ENCODE assay signal across 12 cellular contexts in genomic region chr21:34200288-34200905, GRCh38.
DNase-seq lines count a peak whose midpoint lies in the region; ATAC-seq, FAIRE-seq and TF ChIP-seq lines count a peak whose summit lies in the region.
"Had no signal": no experiment of that assay in that cellular context is flagged by ENCODE, and none has a peak within 500 bp of the region (broad histone marks: within the 10 kb centered on the region; RNA-seq: fewer than 3 reads in every experiment).

No MANE protein-coding gene starts in this region.

- H3K79me1 ChIP-seq in mesendoderm (ENCODE audit: low read length): no peaks in the 10 kb centered on the region

- TF ChIP-seq POLR2A in HepG2 (IDR thresholded peaks at IDR 0.05; ENCODE audit: insufficient read depth in 1 of 2, low read depth in 2 of 2, low read length in 2 of 2) (no peak), upper lobe of left lung (IDR thresholded peaks at IDR 0.05) (no peak)

- peak overlapping the region; percentile 84 for H3K27ac Mint-ChIP-seq in activated T-helper 1 cell treated with anti-CD3 and anti-CD28 coated beads, Interleukin-12 subunit alpha, Interleukin-12 subunit beta, Interleukin-2, Interleukin-4 antibody, amounts not matched to agents 30 ng/mL and 10 ng/mL and 1 ng/mL, durations not matched to agents 14 hours and 24 hours and 36 hours

- H3K18ac ChIP-seq in mesendoderm (ENCODE audit: low read length): no peak overlapping the region

- in situ Hi-C loops in HepG2 (cut with HindIII; ENCODE audit: extremely low pct_ligation_motif_present, low pct_unique_long_range_greater_than_20kb): loop anchor here (5.0 to 10.0 kb wide), 2 partner anchors 126 to 278 kb away; partner anchors contain the start of genes MRPS6 and SLC5A3

- DNase-seq in HepG2 (ENCODE audit: low spot score) (no peak), mesendoderm (no peak), upper lobe of left lung (no peak), occipital lobe (lab: John Stamatoyannopoulos, UW) (no peak), NCI-H345 (lab: John Stamatoyannopoulos, UW) (no peak), NCI-H187 (lab: John Stamatoyannopoulos, UW) (no peak)
- DNase-seq in activated T-helper 1 cell treated with anti-CD3 and anti-CD28 coated beads, Interleukin-12 subunit alpha, Interleukin-12 subunit beta, Interleukin-2, Interleukin-4 antibody, amounts not matched to agents 30 ng/mL and 10 ng/mL and 1 ng/mL, durations not matched to agents 14 hours and 24 hours and 36 hours (ENCODE audit: low spot score): no peak
- DNase-seq: COR-L47, dermis blood vessel endothelial cell, NCI-H2081, right cardiac atrium had no signal

- no peak overlapping the region for H2BK120ac ChIP-seq in mesendoderm (ENCODE audit: low read depth, low read length)

- no peaks in the 10 kb centered on the region for H4K20me1 ChIP-seq in HepG2 (ENCODE audit: insufficient read depth, low read length)

- H2BK15ac ChIP-seq in mesendoderm (replicated peaks; ENCODE audit: low read depth): peak overlapping the region; percentile 46

- H3K4me2 ChIP-seq in HepG2 (ENCODE audit: low read depth, low read length): no peak overlapping the region
- no peak overlapping the region for H3K4me2 ChIP-seq in mesendoderm (ENCODE audit: low read length)

- H3K79me2 ChIP-seq in HepG2 (ENCODE audit: insufficient read depth, low read length) (no peaks in the 10 kb centered on the region), mesendoderm (ENCODE audit: control insufficient read depth, insufficient read depth, low read length) (no peaks in the 10 kb centered on the region)

- no peak overlapping the region for H3K56ac ChIP-seq in mesendoderm (ENCODE audit: low read length)

- no peak overlapping the region for H4K5ac ChIP-seq in mesendoderm (ENCODE audit: low read length)

- H3K36me3 ChIP-seq in liver (ENCODE audit: control insufficient read depth in 4 of 4, insufficient read depth in 3 of 4, low read depth in 1 of 4, low read length in 3 of 4) (no peaks in the 10 kb centered on the region), HepG2 (replicated peaks in 1 of 2; ENCODE audit: control insufficient read depth in 1 of 2, insufficient read depth in 2 of 2, low read length in 2 of 2) (no peaks in the 10 kb centered on the region), mesendoderm (ENCODE audit: control insufficient read depth, insufficient read depth, low read length) (no peaks in the 10 kb centered on the region), upper lobe of left lung (no peaks in the 10 kb centered on the region)

- no peak for FAIRE-seq in HepG2 (lab: Jason Lieb, UNC)

- no peak for TF ChIP-seq EP300 in HepG2 (IDR thresholded peaks at IDR 0.05; ENCODE audit: low read depth in 2 of 2, low read length in 2 of 2)
- TF ChIP-seq EP300 in HepG2 (CRISPR knock-in tag; IDR thresholded peaks at IDR 0.05; ENCODE audit: borderline replicate concordance): no peak
- TF ChIP-seq EP300 in upper lobe of left lung (IDR thresholded peaks at IDR 0.05): peak in 1 of 4 donors; percentile 63

- BruUV-seq in HepG2 (replicated peaks; lab: Mats Ljungman, UMichigan): no TSS peak

- no peak overlapping the region for H4K8ac ChIP-seq in mesendoderm (ENCODE audit: low read depth, low read length)

- H3K23ac ChIP-seq in mesendoderm (ENCODE audit: low read length): no peak overlapping the region

- no peak overlapping the region for H2BK5ac ChIP-seq in mesendoderm (ENCODE audit: low read length)

- 78% methylated on average over 7 of the region's 7 CpGs for WGBS in liver
- WGBS in HepG2 (ENCODE audit: low lambda C conversion rate): 84% methylated on average over 7 of the region's 7 CpGs
- WGBS in mesendoderm (ENCODE audit: extremely low coverage, insufficient coverage, low lambda C conversion rate): no CpG with 5 or more reads among the region's 7 CpGs
- WGBS in upper lobe of left lung, 2 donors: 57 to 75% methylated on average over 7 of the region's 7 CpGs

- ATAC-seq in HepG2 (no peak), upper lobe of left lung (ENCODE audit: low FRiP score in 2 of 2) (peak in 1 of 2 donors; percentile 30)
- ATAC-seq: right cardiac atrium had no signal

- no peaks in the 10 kb centered on the region for H3K9me3 ChIP-seq in liver (ENCODE audit: control insufficient read depth in 4 of 4, low read length in 3 of 4)
- no peaks in the 10 kb centered on the region for H3K9me3 ChIP-seq in HepG2 (ENCODE audit: low read length)
- H3K9me3 ChIP-seq in upper lobe of left lung: no peaks in the 10 kb centered on the region

- H2AK5ac ChIP-seq in mesendoderm (ENCODE audit: low read length): no peak overlapping the region

- H3K9ac ChIP-seq in liver (ENCODE audit: low read depth in 1 of 2, low read length in 2 of 2): no peak overlapping the region
- no peak overlapping the region for H3K9ac ChIP-seq in HepG2 (ENCODE audit: insufficient read depth, low read depth, low read length)
- H3K9ac ChIP-seq in mesendoderm (ENCODE audit: low read length): no peak overlapping the region

- H3K27ac ChIP-seq in liver (ENCODE audit: low read depth in 1 of 2, low read length in 2 of 2) (peak overlapping the region in 1 of 2 donors; percentile 69), HepG2 (ENCODE audit: extremely low read length, insufficient read depth, low read length) (no peak overlapping the region), mesendoderm (ENCODE audit: low read depth, low read length) (no peak overlapping the region), upper lobe of left lung (peak overlapping the region; percentile 37 to 87 (median 56))

- H3K27me3 ChIP-seq in liver (ENCODE audit: control insufficient read depth in 4 of 4, insufficient read depth in 4 of 4, low read length in 3 of 4): no peaks in the 10 kb centered on the region
- no peaks in the 10 kb centered on the region for H3K27me3 ChIP-seq in HepG2 (ENCODE audit: control insufficient read depth in 1 of 2, insufficient read depth in 2 of 2, low read length in 2 of 2)
- H3K27me3 ChIP-seq in mesendoderm (ENCODE audit: insufficient read depth, low read length, poor library complexity): no peaks in the 10 kb centered on the region
- no peaks in the 10 kb centered on the region for H3K27me3 ChIP-seq in upper lobe of left lung

- no peak for TF ChIP-seq CTCF in liver (IDR thresholded peaks at IDR 0.05; ENCODE audit: low read depth, low read length, missing input control)
- no peak for TF ChIP-seq CTCF in HepG2 (CRISPR knock-in tag; IDR thresholded peaks at IDR 0.05)
- no peak for TF ChIP-seq CTCF in upper lobe of left lung (IDR thresholded peaks at IDR 0.05)

- no peaks in the 10 kb centered on the region for H3K27me3 Mint-ChIP-seq in activated T-helper 1 cell treated with anti-CD3 and anti-CD28 coated beads, Interleukin-12 subunit alpha, Interleukin-12 subunit beta, Interleukin-2, Interleukin-4 antibody, amounts not matched to agents 30 ng/mL and 10 ng/mL and 1 ng/mL, durations not matched to agents 14 hours and 24 hours and 36 hours (ENCODE audit: insufficient read depth)

- no peak overlapping the region for H3K4ac ChIP-seq in mesendoderm (ENCODE audit: low read depth, low read length)

- CTCF ChIA-PET in HepG2 (lab: Yijun Ruan, JAX; ENCODE audit: low intra/inter-chr PET ratio, low total read pairs): no interaction called here

- peaks cover 1 to 16% (median 10%) of the 10 kb centered on the region in 4 donors for H3K4me1 ChIP-seq in liver (ENCODE audit: control insufficient read depth in 4 of 4, insufficient read depth in 4 of 4, low read length in 3 of 4)
- H3K4me1 ChIP-seq in HepG2 (ENCODE audit: insufficient read depth, low read length): peaks cover 52% of the 10 kb centered on the region
- peaks cover 4% of the 10 kb centered on the region for H3K4me1 ChIP-seq in mesendoderm (ENCODE audit: control insufficient read depth, low read depth, low read length)
- peaks cover 20 to 43% (median 28%) of the 10 kb centered on the region in 4 donors for H3K4me1 ChIP-seq in upper lobe of left lung

- peaks cover 5% of the 10 kb centered on the region for H3K36me3 Mint-ChIP-seq in activated T-helper 1 cell treated with anti-CD3 and anti-CD28 coated beads, Interleukin-12 subunit alpha, Interleukin-12 subunit beta, Interleukin-2, Interleukin-4 antibody, amounts not matched to agents 30 ng/mL and 10 ng/mL and 1 ng/mL, durations not matched to agents 14 hours and 24 hours and 36 hours (ENCODE audit: low read depth)

- H3K4me3 Mint-ChIP-seq in activated T-helper 1 cell treated with anti-CD3 and anti-CD28 coated beads, Interleukin-12 subunit alpha, Interleukin-12 subunit beta, Interleukin-2, Interleukin-4 antibody, amounts not matched to agents 30 ng/mL and 10 ng/mL and 1 ng/mL, durations not matched to agents 14 hours and 24 hours and 36 hours: peak overlapping the region; percentile 77

- no peak for TF ChIP-seq RAD21 in liver (IDR thresholded peaks at IDR 0.05)
- TF ChIP-seq RAD21 in HepG2 (CRISPR knock-in tag; IDR thresholded peaks at IDR 0.05): no peak

- H3K9me3 Mint-ChIP-seq in activated T-helper 1 cell treated with anti-CD3 and anti-CD28 coated beads, Interleukin-12 subunit alpha, Interleukin-12 subunit beta, Interleukin-2, Interleukin-4 antibody, amounts not matched to agents 30 ng/mL and 10 ng/mL and 1 ng/mL, durations not matched to agents 14 hours and 24 hours and 36 hours: no peaks in the 10 kb centered on the region

- POLR2A ChIA-PET in HepG2 (lab: Yijun Ruan, JAX): no interaction called here

- H3K4me3 ChIP-seq in liver (ENCODE audit: low read depth in 1 of 3, low read length in 3 of 3) (no peak overlapping the region), HepG2 (replicated peaks in 1 of 3; ENCODE audit: insufficient read depth in 1 of 3, low read depth in 2 of 3, low read length in 3 of 3) (no peak overlapping the region), mesendoderm (ENCODE audit: low read length) (no peak overlapping the region), upper lobe of left lung (no peak overlapping the region)

- H2AFZ ChIP-seq in HepG2 (ENCODE audit: low read length): no peak overlapping the region

- peaks cover 68% of the 10 kb centered on the region for H3K4me1 Mint-ChIP-seq in activated T-helper 1 cell treated with anti-CD3 and anti-CD28 coated beads, Interleukin-12 subunit alpha, Interleukin-12 subunit beta, Interleukin-2, Interleukin-4 antibody, amounts not matched to agents 30 ng/mL and 10 ng/mL and 1 ng/mL, durations not matched to agents 14 hours and 24 hours and 36 hours (ENCODE audit: low read depth)

- intact Hi-C loops in HepG2 (cut with micrococcal nuclease; ENCODE audit: unreplicated experiment): loop anchor here (2.0 to 10.0 kb wide), 4 partner anchors 68 to 1606 kb away; no protein-coding TSS in a partner anchor
- intact Hi-C loops in activated T-helper 1 cell treated with anti-CD3 and anti-CD28 coated beads, Interleukin-12 subunit alpha, Interleukin-12 subunit beta, Interleukin-2, Interleukin-4 antibody, amounts not matched to agents 30 ng/mL and 10 ng/mL and 1 ng/mL, durations not matched to agents 14 hours and 24 hours and 36 hours (cut with micrococcal nuclease): loop anchor here (5.0 kb wide), 1 partner anchor 147 kb away; no protein-coding TSS in a partner anchor

TF ChIP-seq in liver, 16 proteins besides CTCF, POLR2A, EP300 and RAD21:
- TF ChIP-seq SP1 (IDR thresholded peaks at IDR 0.05) (no peak), YY1 (IDR thresholded peaks at IDR 0.05) (peak; percentile 15)

TF ChIP-seq in HepG2, 621 proteins besides CTCF, POLR2A, EP300 and RAD21 (continues in another document):
- TF ChIP-seq NCOA5 (CRISPR knock-in tag; IDR thresholded peaks at IDR 0.05) (no peak), ZNF569 (CRISPR knock-in tag; IDR thresholded peaks at IDR 0.05; ENCODE audit: borderline replicate concordance) (no peak), ZNF766 (CRISPR knock-in tag; IDR thresholded peaks at IDR 0.05; ENCODE audit: borderline replicate concordance) (no peak)

Comparison
In these comparisons a context has a peak if more than half of its experiments do, and no peak if none do; other contexts are left out.
1. H3K27ac ChIP-seq: peak in upper lobe of left lung (4 of 4); none in HepG2 (single experiment) and mesendoderm (single experiment).